Comparison of ENCODE assay signal across 27 cellular contexts in genomic region chr21:45897191-45898027, GRCh38.
A peak's percentile ranks its signal among the peaks of the same experiment; 100 is the strongest.
DNase-seq lines count a peak whose midpoint lies in the region; FAIRE-seq and TF ChIP-seq lines count a peak whose summit lies in the region.
"Had no signal": no experiment of that assay in that cellular context is flagged by ENCODE, and none has a peak within 500 bp of the region (broad histone marks: within the 10 kb centered on the region; RNA-seq: fewer than 3 reads in every experiment).

No MANE protein-coding gene starts in this region.

- TF ChIP-seq RAD21 in Ishikawa (IDR thresholded peaks at IDR 0.05; ENCODE audit: low read depth), result no peak

- CTCF ChIA-PET in HEK293 (lab: Yijun Ruan, JAX), result no interaction called here

- H3K36me3 ChIP-seq in HEK293 (ENCODE audit: control insufficient read depth in 2 of 2, insufficient read depth in 1 of 2, low read length in 2 of 2) (no peaks in the 10 kb centered on the region), kidney (ENCODE audit: control insufficient read depth in 1 of 2, insufficient read depth in 2 of 2, low read length in 2 of 2) (no peaks in the 10 kb centered on the region), colonic mucosa (no peaks in the 10 kb centered on the region)
- H3K36me3 ChIP-seq: Peyer's patch had no signal

- DNase-seq in kidney (peak; percentile 64), posterior vena cava (ENCODE audit: low spot score) (peak; percentile 78), cerebellar nuclear complex (lab: John Stamatoyannopoulos, UW) (no peak), colonic mucosa (no peak)
- DNase-seq in activated naive CD8-positive, alpha-beta T cell treated with anti-CD3 and anti-CD28 coated beads for 36 hours, result no peak
- DNase-seq: AML-193; CD4-positive, alpha-beta T cell; DMS53; GM23248; H9; HFFc6; Karpas-422; NCI-H1092; NCI-H1417 treated with DMSO at 0.1 percent for 48 hours; NCI-H1694 treated with DMSO at 0.1 percent for 48 hours; NCI-H2081; NCI-H2171; NCI-H226; NCI-H510A; NCI-H69; Peyer's patch; SK-N-SH had no signal

- intact Hi-C loops in kidney (cut with DNase I), result no loop called here
- intact Hi-C loops in posterior vena cava (cut with DNase I), result no loop called here
- intact Hi-C loops in colonic mucosa (cut with DNase I), result no loop called here

- no peaks in the 10 kb centered on the region for H3K4me1 ChIP-seq in HEK293 (ENCODE audit: control insufficient read depth, insufficient read depth, low read length)
- H3K4me1 ChIP-seq in kidney (ENCODE audit: control insufficient read depth in 1 of 2, insufficient read depth in 1 of 2, low read depth in 1 of 2, low read length in 2 of 2), result no peaks in the 10 kb centered on the region
- no peaks in the 10 kb centered on the region for H3K4me1 ChIP-seq in colonic mucosa
- H3K4me1 ChIP-seq: A549 had no signal

- H3K4me3 ChIP-seq in HEK293 (ENCODE audit: low read depth, low read length) (no peak overlapping the region), kidney (ENCODE audit: low read length in 2 of 2) (no peak overlapping the region), colonic mucosa (no peak overlapping the region)
- H3K4me3 ChIP-seq: A549; BLaER1 treated with 17β-estradiol and CSF1 and Interleukin-3, amounts not matched to agents 10 nM and 100 nM; GM23248; Peyer's patch had no signal

- no peak for FAIRE-seq in kidney (lab: Jason Lieb, UNC)
- FAIRE-seq: A549, G401.6 had no signal

- peaks cover 2% of the 10 kb centered on the region for H3K4me1 Mint-ChIP-seq in activated naive CD8-positive, alpha-beta T cell treated with anti-CD3 and anti-CD28 coated beads for 36 hours

- POLR2A ChIA-PET in HEK293 (lab: Yijun Ruan, JAX), result no interaction called here

- H3K36me3 Mint-ChIP-seq in activated naive CD8-positive, alpha-beta T cell treated with anti-CD3 and anti-CD28 coated beads for 36 hours, result no peaks in the 10 kb centered on the region

- H3K9me3 Mint-ChIP-seq in activated naive CD8-positive, alpha-beta T cell treated with anti-CD3 and anti-CD28 coated beads for 36 hours, result no peaks in the 10 kb centered on the region
- H3K9me3 Mint-ChIP-seq: CD4-positive, alpha-beta T cell; H9; HFFc6 had no signal

- H3K27me3 Mint-ChIP-seq in activated naive CD8-positive, alpha-beta T cell treated with anti-CD3 and anti-CD28 coated beads for 36 hours, result no peaks in the 10 kb centered on the region
- H3K27me3 Mint-ChIP-seq: CD4-positive, alpha-beta T cell had no signal

- no peak for TF ChIP-seq EP300 in Ishikawa (IDR thresholded peaks at IDR 0.05; ENCODE audit: borderline replicate concordance)

- no peak overlapping the region for H3K4me3 Mint-ChIP-seq in activated naive CD8-positive, alpha-beta T cell treated with anti-CD3 and anti-CD28 coated beads for 36 hours
- H3K4me3 Mint-ChIP-seq: CD4-positive, alpha-beta T cell; H9; HFFc6 had no signal

- no peak overlapping the region for H3K27ac ChIP-seq in HEK293 (ENCODE audit: extremely low read depth, low read depth, low read length)
- no peak overlapping the region for H3K27ac ChIP-seq in kidney (ENCODE audit: low read depth in 2 of 2, low read length in 2 of 2)
- no peak overlapping the region for H3K27ac ChIP-seq in colonic mucosa
- H3K27ac ChIP-seq: A549; BLaER1 treated with 17β-estradiol and CSF1 and Interleukin-3, amounts not matched to agents 10 nM and 100 nM; GM23248; Peyer's patch had no signal

- no peak overlapping the region for H3K27ac Mint-ChIP-seq in activated naive CD8-positive, alpha-beta T cell treated with anti-CD3 and anti-CD28 coated beads for 36 hours
- H3K27ac Mint-ChIP-seq: CD4-positive, alpha-beta T cell; H9; HFFc6 had no signal

- no peaks in the 10 kb centered on the region for H3K27me3 ChIP-seq in colonic mucosa
- H3K27me3 ChIP-seq: BLaER1 treated with 17β-estradiol and CSF1 and Interleukin-3, amounts not matched to agents 10 nM and 100 nM; Peyer's patch had no signal

- H3K9ac ChIP-seq in kidney (ENCODE audit: low read length in 2 of 2), result no peak overlapping the region
- no peak overlapping the region for H3K9ac ChIP-seq in colonic mucosa (ENCODE audit: low read depth in 2 of 2, low read length in 2 of 2)
- H3K9ac ChIP-seq: BLaER1 treated with 17β-estradiol and CSF1 and Interleukin-3, amounts not matched to agents 10 nM and 100 nM; GM23248; SK-N-SH had no signal

- TF ChIP-seq CTCF in HEK293 (tag by site-specific recombination; IDR thresholded peaks at IDR 0.05) (no peak), kidney (IDR thresholded peaks at IDR 0.05; ENCODE audit: borderline replicate concordance, extremely low read depth, insufficient read depth) (no peak), colonic mucosa (IDR thresholded peaks at IDR 0.05) (no peak)

- H3K9me3 ChIP-seq in HEK293 (ENCODE audit: control insufficient read depth, insufficient read depth, low read depth, low read length), result no peaks in the 10 kb centered on the region
- no peaks in the 10 kb centered on the region for H3K9me3 ChIP-seq in kidney (ENCODE audit: control insufficient read depth in 1 of 2, low read length in 2 of 2)
- H3K9me3 ChIP-seq in colonic mucosa, result no peaks in the 10 kb centered on the region
- H3K9me3 ChIP-seq: A549; BLaER1 treated with 17β-estradiol and CSF1 and Interleukin-3, amounts not matched to agents 10 nM and 100 nM; Peyer's patch; SK-N-SH had no signal

TF ChIP-seq in HEK293, 187 proteins besides CTCF, POLR2A, EP300 and RAD21:
- TF ChIP-seq SETDB1 (IDR thresholded peaks at IDR 0.05; ENCODE audit: insufficient read length, low read length), result no peak
- TF ChIP-seq ZNF600 (tag by site-specific recombination; IDR thresholded peaks at IDR 0.05), result 0 out of 2 replicates have a peak, but pooled peaks have one; percentile 25

TF ChIP-seq in Ishikawa, 13 proteins besides CTCF, POLR2A, EP300 and RAD21:
- TF ChIP-seq USF1 (IDR thresholded peaks at IDR 0.05), result 0 out of 2 replicates have a peak, but pooled peaks have one; percentile 36
- no peak for TF ChIP-seq ZBTB7A (IDR thresholded peaks at IDR 0.05; ENCODE audit: low read depth)

Comparison
In these comparisons a context has a peak if more than half of its experiments do, and no peak if none do; other contexts are left out.
1. DNase-seq: peak in kidney (single experiment) and posterior vena cava (single experiment); none in activated naive CD8-positive, alpha-beta T cell treated with anti-CD3 and anti-CD28 coated beads for 36 hours (single experiment), cerebellar nuclear complex (0 of 2) and colonic mucosa (single experiment).